Comparison of ENCODE assay signal across 9 cellular contexts in genomic region chr20:3115190-3116107, GRCh38. TPM values are rescaled to one million over a fixed set of nuclear protein-coding genes. Genes with fewer than 3 reads are reported as not detected.
DNase-seq lines count a peak whose midpoint lies in the region; ATAC-seq, FAIRE-seq and TF ChIP-seq lines count a peak whose summit lies in the region.
"Had no signal": no experiment of that assay in that cellular context is flagged by ENCODE, and none has a peak within 500 bp of the region (broad histone marks: within the 10 kb centered on the region; RNA-seq: fewer than 3 reads in every experiment).

No MANE protein-coding gene starts in this region.

- H3K9me3 Mint-ChIP-seq in activated CD8-positive, alpha-beta memory T cell treated with anti-CD3 and anti-CD28 coated beads, Interleukin-2, amount 10 ng/mL, durations not matched to agents 7 days and 5 days (ENCODE audit: low read depth), result no peaks in the 10 kb centered on the region
- no peaks in the 10 kb centered on the region for H3K9me3 Mint-ChIP-seq in mesothelial cell of epicardium
- H3K9me3 Mint-ChIP-seq: stimulated activated naive CD8-positive, alpha-beta T cell treated with anti-CD3 and anti-CD28 coated beads, Interleukin-15, Interleukin-2, amounts not matched to agents 100 ng/mL and 50 ng/mL, for 24 hours had no signal

- no peak overlapping the region for H3K4me2 ChIP-seq in Karpas-422 (ENCODE audit: low read depth, low read length, poor library complexity, severe bottlenecking)

- H3K27ac Mint-ChIP-seq in activated CD8-positive, alpha-beta memory T cell treated with anti-CD3 and anti-CD28 coated beads, Interleukin-2, amount 10 ng/mL, durations not matched to agents 7 days and 5 days, result no peak overlapping the region
- H3K27ac Mint-ChIP-seq in mesothelial cell of epicardium, result no peak overlapping the region
- H3K27ac Mint-ChIP-seq: stimulated activated naive CD8-positive, alpha-beta T cell treated with anti-CD3 and anti-CD28 coated beads, Interleukin-15, Interleukin-2, amounts not matched to agents 100 ng/mL and 50 ng/mL, for 24 hours had no signal

- CTCF ChIA-PET in activated CD8-positive, alpha-beta memory T cell treated with anti-CD3 and anti-CD28 coated beads, Interleukin-2, amount 10 ng/mL, durations not matched to agents 7 days and 5 days (lab: Charles Lee), result interaction anchor here (0.7 to 3.5 kb wide), 12 partner anchors 12 to 183 kb away, joined by 3 to 28 read pairs (median 3); partner anchors contain the start of gene OXT

- H3K4me1 Mint-ChIP-seq in activated CD8-positive, alpha-beta memory T cell treated with anti-CD3 and anti-CD28 coated beads, Interleukin-2, amount 10 ng/mL, durations not matched to agents 7 days and 5 days, result no peaks in the 10 kb centered on the region
- peaks cover 2% of the 10 kb centered on the region for H3K4me1 Mint-ChIP-seq in mesothelial cell of epicardium

- no peak overlapping the region for H3K9ac ChIP-seq in Karpas-422 (ENCODE audit: low read length)

- ATAC-seq in activated CD8-positive, alpha-beta memory T cell treated with anti-CD3 and anti-CD28 coated beads, Interleukin-2, amount 10 ng/mL, durations not matched to agents 7 days and 5 days, result peak; percentile 51
- no peak for ATAC-seq in GM21619 (IDR thresholded peaks at IDR 0.05; ENCODE audit: unreplicated experiment)
- ATAC-seq in GM21515 (IDR thresholded peaks at IDR 0.05; ENCODE audit: unreplicated experiment), result no peak

- no peaks in the 10 kb centered on the region for H3K9me2 ChIP-seq in Karpas-422 (replicated peaks; ENCODE audit: insufficient read depth, low read length)

- H2AFZ ChIP-seq in Karpas-422 (ENCODE audit: low read length), result no peak overlapping the region

- H3K79me2 ChIP-seq in Karpas-422 (ENCODE audit: low read length), result no peaks in the 10 kb centered on the region

- peak; percentile 96 for TF ChIP-seq CTCF in mesothelial cell of epicardium (IDR thresholded peaks at IDR 0.05; ENCODE audit: unreplicated experiment)

- peaks cover 14% of the 10 kb centered on the region for H3K36me3 Mint-ChIP-seq in activated CD8-positive, alpha-beta memory T cell treated with anti-CD3 and anti-CD28 coated beads, Interleukin-2, amount 10 ng/mL, durations not matched to agents 7 days and 5 days
- peaks cover 19% of the 10 kb centered on the region for H3K36me3 Mint-ChIP-seq in mesothelial cell of epicardium

- no peak overlapping the region for H3K4me3 Mint-ChIP-seq in activated CD8-positive, alpha-beta memory T cell treated with anti-CD3 and anti-CD28 coated beads, Interleukin-2, amount 10 ng/mL, durations not matched to agents 7 days and 5 days
- H3K4me3 Mint-ChIP-seq in mesothelial cell of epicardium, result no peak overlapping the region
- H3K4me3 Mint-ChIP-seq: stimulated activated naive CD8-positive, alpha-beta T cell treated with anti-CD3 and anti-CD28 coated beads, Interleukin-15, Interleukin-2, amounts not matched to agents 100 ng/mL and 50 ng/mL, for 24 hours had no signal

- no peaks in the 10 kb centered on the region for H3K27me3 Mint-ChIP-seq in activated CD8-positive, alpha-beta memory T cell treated with anti-CD3 and anti-CD28 coated beads, Interleukin-2, amount 10 ng/mL, durations not matched to agents 7 days and 5 days
- no peaks in the 10 kb centered on the region for H3K27me3 Mint-ChIP-seq in mesothelial cell of epicardium (ENCODE audit: low read depth)
- H3K27me3 Mint-ChIP-seq: stimulated activated naive CD8-positive, alpha-beta T cell treated with anti-CD3 and anti-CD28 coated beads, Interleukin-15, Interleukin-2, amounts not matched to agents 100 ng/mL and 50 ng/mL, for 24 hours had no signal

- H4K20me1 ChIP-seq in Karpas-422 (ENCODE audit: insufficient read depth, low read depth, low read length), result no peaks in the 10 kb centered on the region

- H3K9me3 ChIP-seq in Karpas-422 (ENCODE audit: low read length), result no peaks in the 10 kb centered on the region

- H3K27me3 ChIP-seq in Karpas-422 (ENCODE audit: low read length), result no peaks in the 10 kb centered on the region

- H3K4me1 ChIP-seq in Karpas-422 (ENCODE audit: low read length), result no peaks in the 10 kb centered on the region

- no peaks in the 10 kb centered on the region for H3K36me3 ChIP-seq in Karpas-422 (ENCODE audit: insufficient read depth, low read length)

- peak; percentile 53 for FAIRE-seq in endometrium (lab: Jason Lieb, UNC)

- H3K27ac ChIP-seq in Karpas-422 (ENCODE audit: low read length), result no peak overlapping the region

- no peak overlapping the region for H3K4me3 ChIP-seq in Karpas-422 (ENCODE audit: low read length)

- DNase-seq in activated CD8-positive, alpha-beta memory T cell treated with anti-CD3 and anti-CD28 coated beads, Interleukin-2, amount 10 ng/mL, durations not matched to agents 7 days and 5 days, result no peak
- DNase-seq in activated CD8-positive, alpha-beta memory T cell treated with anti-CD3 and anti-CD28 coated beads, Interleukin-2, amount 50 U/mL, for 4 hours, result no peak
- DNase-seq in Karpas-422, result peak; percentile 81
- peak; percentile 67 for DNase-seq in SK-N-DZ (ENCODE audit: low spot score)
- no peak for DNase-seq in mesothelial cell of epicardium (ENCODE audit: low spot score in 2 of 2, unreplicated experiment in 2 of 2)

RNA-seq across cellular contexts. Expression of gene AVP, which starts 30.9 kb away (rescaled TPM):
- total RNA-seq in activated CD8-positive, alpha-beta memory T cell treated with anti-CD3 and anti-CD28 coated beads, Interleukin-2, amount 10 ng/mL, durations not matched to agents 7 days and 5 days, result not detected
- total RNA-seq in Karpas-422 (2014; rRNA removed; shearing (Covaris generic); ENCODE audit: low replicate concordance), result not detected in 2 replicates
- not detected in 2 replicates for polyA plus RNA-seq in SK-N-DZ (2014; cell fraction: cytosol; rRNA removed)
- not detected in 2 replicates for polyA plus RNA-seq in SK-N-DZ (2014; cell fraction: nucleus; rRNA removed)
- total RNA-seq in mesothelial cell of epicardium, result not detected in 3 replicates

RNA-seq across cellular contexts. Expression of gene OXT, which starts 44.0 kb away (rescaled TPM):
- total RNA-seq in activated CD8-positive, alpha-beta memory T cell treated with anti-CD3 and anti-CD28 coated beads, Interleukin-2, amount 10 ng/mL, durations not matched to agents 7 days and 5 days, result not detected
- total RNA-seq in Karpas-422 (2014; rRNA removed; shearing (Covaris generic); ENCODE audit: low replicate concordance), result not detected in 2 replicates
- not detected in 2 replicates for polyA plus RNA-seq in SK-N-DZ (2014; cell fraction: cytosol; rRNA removed)
- polyA plus RNA-seq in SK-N-DZ (2014; cell fraction: nucleus; rRNA removed), result not detected in 2 replicates
- total RNA-seq in mesothelial cell of epicardium, result not detected in 3 replicates

RNA-seq across cellular contexts. Expression of gene FASTKD5, which starts 44.2 kb away (rescaled TPM):
- 10 to 100 TPM; 17.0 to 23.6 TPM for total RNA-seq in activated CD8-positive, alpha-beta memory T cell treated with anti-CD3 and anti-CD28 coated beads, Interleukin-2, amount 10 ng/mL, durations not matched to agents 7 days and 5 days
- total RNA-seq in Karpas-422 (2014; rRNA removed; shearing (Covaris generic); ENCODE audit: low replicate concordance), result 13.1 and 17.5 TPM in 2 replicates
- 29.1 and 34.6 TPM in 2 replicates for polyA plus RNA-seq in SK-N-DZ (2014; cell fraction: cytosol; rRNA removed)
- polyA plus RNA-seq in SK-N-DZ (2014; cell fraction: nucleus; rRNA removed), result 17.1 and 19.9 TPM in 2 replicates
- total RNA-seq in mesothelial cell of epicardium, result 19.1 to 19.8 TPM (median 19.7 TPM) in 3 replicates

RNA-seq across cellular contexts. Expression of gene UBOX5, which starts 44.2 kb away (rescaled TPM):
- 1 to 10 TPM; 7.6 to 8.2 TPM for total RNA-seq in activated CD8-positive, alpha-beta memory T cell treated with anti-CD3 and anti-CD28 coated beads, Interleukin-2, amount 10 ng/mL, durations not matched to agents 7 days and 5 days
- total RNA-seq in Karpas-422 (2014; rRNA removed; shearing (Covaris generic); ENCODE audit: low replicate concordance), result 2.9 and 4.2 TPM in 2 replicates
- 2.9 and 3.3 TPM in 2 replicates for polyA plus RNA-seq in SK-N-DZ (2014; cell fraction: cytosol; rRNA removed)
- 2.0 and 2.5 TPM in 2 replicates for polyA plus RNA-seq in SK-N-DZ (2014; cell fraction: nucleus; rRNA removed)
- total RNA-seq in mesothelial cell of epicardium, result 11.6 to 12.3 TPM (median 11.6 TPM) in 3 replicates

RNA-seq across cellular contexts. Expression of gene LZTS3, which starts 57.9 kb away (rescaled TPM):
- total RNA-seq in activated CD8-positive, alpha-beta memory T cell treated with anti-CD3 and anti-CD28 coated beads, Interleukin-2, amount 10 ng/mL, durations not matched to agents 7 days and 5 days, result under 1 TPM; 0.41 to 0.70 TPM
- total RNA-seq in Karpas-422 (2014; rRNA removed; shearing (Covaris generic); ENCODE audit: low replicate concordance), result 3.1 and 9.1 TPM in 2 replicates
- 5.2 and 10.5 TPM in 2 replicates for polyA plus RNA-seq in SK-N-DZ (2014; cell fraction: cytosol; rRNA removed)
- polyA plus RNA-seq in SK-N-DZ (2014; cell fraction: nucleus; rRNA removed), result 14.7 and 18.2 TPM in 2 replicates
- total RNA-seq in mesothelial cell of epicardium, result 14.1 to 15.1 TPM (median 14.2 TPM) in 3 replicates

Comparison
In these comparisons a context has a peak if more than half of its experiments do, and no peak if none do; other contexts are left out.
1. DNase-seq: peak in Karpas-422 (single experiment) and SK-N-DZ (single experiment); none in activated CD8-positive, alpha-beta memory T cell treated with anti-CD3 and anti-CD28 coated beads, Interleukin-2, amount 10 ng/mL, durations not matched to agents 7 days and 5 days (single experiment), activated CD8-positive, alpha-beta memory T cell treated with anti-CD3 and anti-CD28 coated beads, Interleukin-2, amount 50 U/mL, for 4 hours (single experiment) and mesothelial cell of epicardium (0 of 2).